ENCODE assay signal across 1 cellular context in genomic region chr2:188974184-188974583, GRCh38.
TF ChIP-seq lines count a peak whose summit lies in the region.

COL3A1 (plus strand) TSS chr2:188974373; CDS start chr2:188974490, 117 bp downstream.

TF ChIP-seq in GM23338, 12 proteins besides CTCF, POLR2A, EP300 and RAD21 (continued from another document):
- no peak for TF ChIP-seq ZNF462 (CRISPR knock-in tag; IDR thresholded peaks at IDR 0.05)
- TF ChIP-seq JUNB (IDR thresholded peaks at IDR 0.05; ENCODE audit: unreplicated experiment), result no peak
- TF ChIP-seq NANOG (IDR thresholded peaks at IDR 0.05; ENCODE audit: borderline replicate concordance), result no peak
- no peak for TF ChIP-seq POLR2AphosphoS5 (IDR thresholded peaks at IDR 0.05; ENCODE audit: low read depth)
- TF ChIP-seq EZH2phosphoT487 (IDR thresholded peaks at IDR 0.05; ENCODE audit: unreplicated experiment), result no peak
- TF ChIP-seq STAT1 (IDR thresholded peaks at IDR 0.05; ENCODE audit: unreplicated experiment), result no peak
